In the genomic region with DNA sequence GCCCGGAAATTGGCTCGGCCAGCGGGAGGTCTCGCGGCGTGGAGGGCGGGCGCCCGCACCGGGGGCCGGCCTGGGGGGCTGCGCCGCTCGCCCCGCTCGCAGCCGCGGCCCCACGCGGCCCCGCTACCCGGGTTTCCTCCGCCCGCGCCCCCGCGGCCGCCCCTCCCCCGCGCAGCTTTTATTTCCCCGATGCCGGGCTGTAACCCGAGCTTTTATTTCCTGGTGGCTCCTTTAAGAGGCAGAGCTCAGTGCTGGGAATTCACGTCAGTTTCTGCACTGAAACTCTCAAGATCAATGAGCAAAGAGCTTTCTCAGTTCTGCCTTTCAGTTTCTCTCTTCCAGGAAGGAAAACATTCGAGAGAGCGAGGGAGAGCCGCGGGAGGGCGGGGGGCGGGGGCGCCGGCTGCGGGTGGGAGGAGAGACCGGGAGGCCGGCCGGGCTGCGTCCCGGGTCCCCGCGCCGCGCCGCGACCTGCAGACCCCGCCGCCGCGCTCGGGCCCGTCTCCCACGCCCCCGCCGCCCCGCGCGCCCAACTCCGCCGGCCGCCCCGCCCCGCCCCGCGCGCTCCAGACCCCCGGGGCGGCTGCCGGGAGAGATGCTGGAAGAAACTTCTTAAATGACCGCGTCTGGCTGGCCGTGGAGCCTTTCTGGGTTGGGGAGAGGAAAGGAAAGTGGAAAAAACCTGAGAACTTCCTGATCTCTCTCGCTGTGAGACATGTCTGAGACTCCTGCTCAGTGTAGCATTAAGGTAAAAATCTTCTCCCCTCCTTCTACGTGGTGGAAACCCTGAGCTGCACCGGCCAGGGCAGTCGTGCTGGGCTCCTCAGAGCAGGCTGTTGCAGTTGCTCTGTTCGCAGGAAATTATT, we compare ENCODE assay signal across 8 cellular contexts. TPM values are rescaled to one million over a fixed set of nuclear protein-coding genes. Genes with fewer than 3 reads are reported as not detected.
A peak's percentile ranks its signal among the peaks of the same experiment; 100 is the strongest.
DNase-seq lines count a peak whose midpoint lies in the region; ATAC-seq and TF ChIP-seq lines count a peak whose summit lies in the region.

ETV6 (plus strand) TSS at position 262 of the 866 bp plus-strand sequence; CDS start at position 716, 454 bp downstream.

- no peak for TF ChIP-seq CTCF in right lobe of liver (IDR thresholded peaks at IDR 0.05)

- peak within 1 kb of the TSS; percentile 83 for H3K4me3 ChIP-seq in BLaER1
- H3K4me3 ChIP-seq in duodenal mucosa (ENCODE audit: low read depth in 1 of 2, low read length in 2 of 2) = peak within 1 kb of the TSS; percentile 79 to 95
- H3K4me3 ChIP-seq in right lobe of liver = peak within 1 kb of the TSS; percentile 73 to 83 (median 82)

- H3K36me3 ChIP-seq in BLaER1 = no peaks in the 10 kb centered on the region
- H3K36me3 ChIP-seq in duodenal mucosa (ENCODE audit: control insufficient read depth in 1 of 2, insufficient read depth in 2 of 2, low read length in 2 of 2) = no peaks in the 10 kb centered on the region
- H3K36me3 ChIP-seq in right lobe of liver = no peaks in the 10 kb centered on the region

- intact Hi-C loops in right lobe of liver (cut with DNase I) = no loop called here

- H3K9me3 ChIP-seq in BLaER1 = no peaks in the 10 kb centered on the region; the same call in 1 of the 2 replicates
- H3K9me3 ChIP-seq in duodenal mucosa (ENCODE audit: control insufficient read depth in 1 of 2, low read length in 2 of 2) = no peaks in the 10 kb centered on the region
- no peaks in the 10 kb centered on the region for H3K9me3 ChIP-seq in right lobe of liver

- peak within 1 kb of the TSS; percentile 100 for H3K9ac ChIP-seq in BLaER1
- H3K9ac ChIP-seq in duodenal mucosa (ENCODE audit: low read depth in 1 of 2, low read length in 2 of 2) = peak within 1 kb of the TSS; percentile 69 to 93

- H3K27ac ChIP-seq in BLaER1 (peak within 1 kb of the TSS; percentile 100), duodenal mucosa (ENCODE audit: low read depth, low read length) (peak within 1 kb of the TSS; percentile 93), right lobe of liver (peak within 1 kb of the TSS; percentile 91 to 98 (median 95))

- peaks cover 12% of the 10 kb centered on the region; the same call in 1 of the 2 replicates for H4K20me1 ChIP-seq in BLaER1

- peak; percentile 75 for DNase-seq in GM19238 (ENCODE audit: insufficient read length, low spot score)
- DNase-seq in NCI-H526 treated with DMSO at 0.1 percent for 48 hours (lab: John Stamatoyannopoulos, UW) = peak; percentile 79
- peak; percentile 78 to 85 for DNase-seq in activated CD4-positive, alpha-beta T cell treated with anti-CD3 and anti-CD28 coated beads, Interleukin-2, amount 50 U/mL, for 48 hours
- peak; percentile 68 to 77 (median 71) for DNase-seq in right lobe of liver
- DNase-seq in stimulated activated CD4-positive, alpha-beta T cell treated with anti-CD3 and anti-CD28 coated beads, Interleukin-4, amount 100 ng/mL, for 24 hours = peak; percentile 83

- WGBS in right lobe of liver (ENCODE audit: insufficient coverage, low coverage, low lambda C conversion rate, missing lambda C conversion rate) = 0% methylated on average over 12 of the region's 85 CpGs

- no peak for TF ChIP-seq POLR2A in right lobe of liver (IDR thresholded peaks at IDR 0.05)

- H3K4me1 ChIP-seq in BLaER1 = peaks cover 29% of the 10 kb centered on the region
- H3K4me1 ChIP-seq in duodenal mucosa (ENCODE audit: control insufficient read depth in 1 of 2, insufficient read depth in 2 of 2, low read length in 2 of 2) = peaks cover 24 to 30% of the 10 kb centered on the region in 2 donors
- peaks cover 0 to 23% (median 0%) of the 10 kb centered on the region in 4 donors for H3K4me1 ChIP-seq in right lobe of liver

- peak; percentile 54 for ATAC-seq in HG03432 (IDR thresholded peaks at IDR 0.05; ENCODE audit: unreplicated experiment)
- ATAC-seq in right lobe of liver = peak; percentile 38 to 67 (median 48)

- H3K27me3 ChIP-seq in BLaER1 = no peaks in the 10 kb centered on the region
- H3K27me3 ChIP-seq in duodenal mucosa (ENCODE audit: control insufficient read depth in 1 of 2, insufficient read depth in 2 of 2, low read length in 2 of 2) = no peaks in the 10 kb centered on the region
- H3K27me3 ChIP-seq in right lobe of liver = no peaks in the 10 kb centered on the region

- peak within 1 kb of the TSS; percentile 83 for H3K4me2 ChIP-seq in BLaER1

RNA-seq across cellular contexts. Expression of gene ETV6, which starts in this region (rescaled TPM):
- total RNA-seq in right lobe of liver = 10 to 100 TPM in 4 of 6 experiments, 1 to 10 TPM in 2; 7.2 to 28.3 (median 11.0) TPM

Comparison
In these comparisons a context has a peak if more than half of its experiments do, and no peak if none do; other contexts are left out.
1. Peak in every context shown above with its lines: DNase-seq, ATAC-seq, H3K4me3 ChIP-seq and H3K27ac ChIP-seq.